ENCODE assay signal across 8 cellular contexts in genomic region chr6:8063762-8064637, GRCh38. TPM values are rescaled to one million over a fixed set of nuclear protein-coding genes. Genes with fewer than 3 reads are reported as not detected.
A peak's percentile ranks its signal among the peaks of the same experiment; 100 is the strongest.
DNase-seq lines count a peak whose midpoint lies in the region; ATAC-seq and TF ChIP-seq lines count a peak whose summit lies in the region.

BLOC1S5 (minus strand) TSS chr6:8064389; CDS start chr6:8064376, 13 bp downstream.

- POLR2A ChIA-PET in activated CD4-positive, alpha-beta memory T cell treated with anti-CD3 and anti-CD28 coated beads for 36 hours (lab: Charles Lee): interaction anchor here (1.1 to 3.8 kb wide), 3 partner anchors 10 to 38 kb away, joined by 3 to 38 read pairs (median 3); partner anchors contain the start of gene EEF1E1

- no peaks in the 10 kb centered on the region for H3K9me3 ChIP-seq in right lobe of liver

- no peaks in the 10 kb centered on the region for H3K36me3 ChIP-seq in right lobe of liver

- CTCF ChIA-PET in activated CD4-positive, alpha-beta memory T cell treated with anti-CD3 and anti-CD28 coated beads for 36 hours (lab: Charles Lee): interaction anchor here (0.6 to 2.8 kb wide), 4 partner anchors 38 to 341 kb away, joined by 3 to 19 read pairs (median 3); partner anchors contain the start of gene EEF1E1

- H3K4me1 Mint-ChIP-seq in activated CD4-positive, alpha-beta memory T cell treated with anti-CD3 and anti-CD28 coated beads for 36 hours (ENCODE audit: low read depth): peaks cover 24% of the 10 kb centered on the region

- H3K27me3 Mint-ChIP-seq in activated CD4-positive, alpha-beta memory T cell treated with anti-CD3 and anti-CD28 coated beads for 36 hours: no peaks in the 10 kb centered on the region

- DNase-seq in CD1c-positive myeloid dendritic cell (ENCODE audit: extremely low spot score): peak; percentile 99
- peak; percentile 95 for DNase-seq in NCI-H82 treated with DMSO at 0.1 percent for 48 hours (lab: John Stamatoyannopoulos, UW; ENCODE audit: unreplicated experiment)
- peak; percentile 98 for DNase-seq in activated CD4-positive, alpha-beta memory T cell treated with anti-CD3 and anti-CD28 coated beads for 36 hours
- DNase-seq in dorsolateral prefrontal cortex: peak; percentile 89 to 97 (median 96)
- peak; percentile 96 to 98 (median 97) for DNase-seq in right lobe of liver
- peak; percentile 97 to 98 for DNase-seq in stimulated activated CD4-positive, alpha-beta T cell treated with anti-CD3 and anti-CD28 coated beads, Interleukin-4, amount 100 ng/mL, for 4 hours

- H3K27me3 ChIP-seq in dorsolateral prefrontal cortex (no peaks in the 10 kb centered on the region), right lobe of liver (no peaks in the 10 kb centered on the region)

- intact Hi-C loops in activated CD4-positive, alpha-beta memory T cell treated with anti-CD3 and anti-CD28 coated beads for 36 hours (cut with micrococcal nuclease): loop anchor here (1.0 to 2.0 kb wide), 8 partner anchors 22 to 751 kb away; partner anchors contain the start of genes CAGE1, EEF1E1, RIOK1 and SLC35B3
- intact Hi-C loops in dorsolateral prefrontal cortex (cut with DNase I) (loop anchor here (2.0 to 5.0 kb wide), 2 partner anchors 39 to 342 kb away; partner anchors contain the start of gene EEF1E1 (in 1 of the 2)), right lobe of liver (cut with DNase I) (no loop called here)

- peak; percentile 89 for ATAC-seq in GM19438 (IDR thresholded peaks at IDR 0.05; ENCODE audit: low read depth, unreplicated experiment)
- peak; percentile 82 for ATAC-seq in HG03575 (IDR thresholded peaks at IDR 0.05; ENCODE audit: extremely low read depth, insufficient number of reproducible peaks, low FRiP score, unreplicated experiment)
- ATAC-seq in right lobe of liver: peak; percentile 96 to 98 (median 98)

- TF ChIP-seq POLR2A in right lobe of liver (IDR thresholded peaks at IDR 0.05): peak; percentile 77

- no peaks in the 10 kb centered on the region for H3K9me3 Mint-ChIP-seq in activated CD4-positive, alpha-beta memory T cell treated with anti-CD3 and anti-CD28 coated beads for 36 hours

- peak within 1 kb of the TSS; percentile 96 for H3K27ac Mint-ChIP-seq in activated CD4-positive, alpha-beta memory T cell treated with anti-CD3 and anti-CD28 coated beads for 36 hours

- 0% methylated on average over 13 of the region's 64 CpGs for WGBS in right lobe of liver (ENCODE audit: insufficient coverage, low coverage, low lambda C conversion rate, missing lambda C conversion rate)

- H3K27ac ChIP-seq in dorsolateral prefrontal cortex: peak within 1 kb of the TSS; percentile 58 to 96 (median 90)
- H3K27ac ChIP-seq in right lobe of liver: peak within 1 kb of the TSS; percentile 63 to 88 (median 77)

- H3K36me3 Mint-ChIP-seq in activated CD4-positive, alpha-beta memory T cell treated with anti-CD3 and anti-CD28 coated beads for 36 hours: peaks cover 3% of the 10 kb centered on the region

- peak within 1 kb of the TSS; percentile 67 to 98 (median 87) for H3K4me3 ChIP-seq in dorsolateral prefrontal cortex
- peak within 1 kb of the TSS; percentile 78 to 91 (median 87) for H3K4me3 ChIP-seq in right lobe of liver

- H3K4me1 ChIP-seq in right lobe of liver: peaks cover 0 to 7% (median 5%) of the 10 kb centered on the region in 4 donors

- TF ChIP-seq CTCF in dorsolateral prefrontal cortex (IDR thresholded peaks at IDR 0.05 in 54 of 56, conservative IDR thresholded peaks at IDR 0.05 in 2 of 56; ENCODE audit: low read depth in 1 of 56, partially characterized antibody in 56 of 56) (peak in 44 of 56 donors; percentile 18 to 63 (median 38)), right lobe of liver (IDR thresholded peaks at IDR 0.05) (peak in 2 of 4 donors; percentile 14 to 21)

- peak within 1 kb of the TSS; percentile 94 for H3K4me3 Mint-ChIP-seq in activated CD4-positive, alpha-beta memory T cell treated with anti-CD3 and anti-CD28 coated beads for 36 hours

RNA-seq across cellular contexts. Expression of gene BLOC1S5, which starts in this region (rescaled TPM):
- total RNA-seq in activated CD4-positive, alpha-beta memory T cell treated with anti-CD3 and anti-CD28 coated beads for 36 hours: 10 to 100 TPM; 18.3 to 23.8 TPM
- total RNA-seq in dorsolateral prefrontal cortex (10 to 100 TPM in 40 of 120 experiments, 1 to 10 TPM in 80; 5.4 to 16.1 (median 9.1) TPM), right lobe of liver (10 to 100 TPM in 1 of 6 experiments, 1 to 10 TPM in 5; 4.4 to 10.7 (median 7.4) TPM)

Comparison
In these comparisons a context has a peak if more than half of its experiments do, and no peak if none do; other contexts are left out.
1. Peak in every context shown above with its lines: DNase-seq, ATAC-seq, H3K4me3 ChIP-seq and H3K27ac ChIP-seq.
2. intact Hi-C loops: an anchor here in activated CD4-positive, alpha-beta memory T cell treated with anti-CD3 and anti-CD28 coated beads for 36 hours (1.0 to 2.0 kb wide) and dorsolateral prefrontal cortex (2.0 to 5.0 kb wide); none called in right lobe of liver.